ENCODE assay signal across 8 cellular contexts in the genomic region with DNA sequence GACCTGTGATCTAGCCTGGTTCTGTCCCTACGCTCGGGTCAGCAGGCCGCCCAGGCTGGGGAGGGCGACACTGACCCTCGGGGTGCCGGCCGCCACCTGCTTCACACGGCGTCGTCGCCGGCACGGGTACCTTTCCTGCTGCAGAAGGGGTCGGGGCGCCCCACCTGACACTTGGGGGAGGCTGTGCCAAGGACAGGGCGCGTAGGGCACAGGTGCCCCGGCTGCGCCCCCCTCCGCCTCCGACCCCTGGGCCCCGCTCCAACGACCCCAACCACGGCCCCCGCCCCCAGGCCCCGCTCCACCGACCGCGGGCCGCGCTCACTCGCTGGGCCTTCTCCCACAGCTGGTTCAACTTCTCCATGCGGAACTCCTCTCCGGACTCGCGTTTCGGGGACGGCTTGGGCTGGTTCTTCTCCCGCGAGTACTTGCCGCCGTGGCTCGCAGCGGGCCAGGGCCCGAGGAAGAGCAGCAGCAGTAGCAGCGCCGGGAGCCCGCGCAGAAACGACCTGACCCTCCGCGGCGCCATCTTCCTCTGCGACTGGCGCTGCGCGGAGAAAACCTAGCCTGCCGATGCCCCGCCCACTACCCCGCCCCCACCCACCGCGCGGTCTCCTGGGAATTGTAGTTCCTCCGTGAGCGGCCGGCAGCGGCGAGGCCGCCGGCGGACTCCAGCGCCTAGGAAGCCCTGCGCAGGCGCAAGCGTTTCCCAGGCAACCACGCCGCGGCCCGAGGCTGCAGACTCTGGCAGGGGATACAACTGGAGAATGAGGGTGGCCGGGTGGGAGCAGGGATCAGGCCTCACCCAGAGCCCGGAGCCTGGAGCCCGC. TPM values are rescaled to one million over a fixed set of nuclear protein-coding genes. Genes with fewer than 3 reads are reported as not detected.
DNase-seq lines count a peak whose midpoint lies in the region; ATAC-seq and TF ChIP-seq lines count a peak whose summit lies in the region.

A gene with protein sequence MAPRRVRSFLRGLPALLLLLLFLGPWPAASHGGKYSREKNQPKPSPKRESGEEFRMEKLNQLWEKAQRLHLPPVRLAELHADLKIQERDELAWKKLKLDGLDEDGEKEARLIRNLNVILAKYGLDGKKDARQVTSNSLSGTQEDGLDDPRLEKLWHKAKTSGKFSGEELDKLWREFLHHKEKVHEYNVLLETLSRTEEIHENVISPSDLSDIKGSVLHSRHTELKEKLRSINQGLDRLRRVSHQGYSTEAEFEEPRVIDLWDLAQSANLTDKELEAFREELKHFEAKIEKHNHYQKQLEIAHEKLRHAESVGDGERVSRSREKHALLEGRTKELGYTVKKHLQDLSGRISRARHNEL (minus strand): TSS at position 536 of the 827 bp plus-strand sequence. CDS start 10 bp downstream, at position 526.

- H3K27me3 Mint-ChIP-seq in progenitor cell of endocrine pancreas: peaks cover 19% of the 10 kb centered on the region

- H3K4me3 ChIP-seq in GM12865 (ENCODE audit: low read depth, low read length) (peak within 1 kb of the TSS; percentile 67), left ventricle myocardium inferior (peak within 1 kb of the TSS; percentile 97)

- H3K9me3 Mint-ChIP-seq in progenitor cell of endocrine pancreas (ENCODE audit: low read depth): peaks cover 5% of the 10 kb centered on the region

- H3K36me3 ChIP-seq in left ventricle myocardium inferior: peaks cover 14% of the 10 kb centered on the region

- peaks cover 54% of the 10 kb centered on the region for H3K4me1 ChIP-seq in left ventricle myocardium inferior

- H3K4me1 Mint-ChIP-seq in progenitor cell of endocrine pancreas (ENCODE audit: low read depth): peaks cover 15% of the 10 kb centered on the region

- peak within 1 kb of the TSS; percentile 84 for H3K27ac ChIP-seq in left ventricle myocardium inferior (replicated peaks)

- TF ChIP-seq CTCF in GM12865 (IDR thresholded peaks at IDR 0.05; ENCODE audit: insufficient read depth, low read depth, low read length, missing control alignments) (no peak), left ventricle myocardium inferior (IDR thresholded peaks at IDR 0.05; ENCODE audit: borderline replicate concordance) (no peak), progenitor cell of endocrine pancreas (IDR thresholded peaks at IDR 0.05; ENCODE audit: unreplicated experiment) (no peak)

- no peaks in the 10 kb centered on the region for H3K27me3 ChIP-seq in left ventricle myocardium inferior (ENCODE audit: low read depth)

- peak within 1 kb of the TSS; percentile 100 for H3K4me3 Mint-ChIP-seq in progenitor cell of endocrine pancreas (ENCODE audit: low read depth)

- peak within 1 kb of the TSS; percentile 99 for H3K27ac Mint-ChIP-seq in progenitor cell of endocrine pancreas

- DNase-seq in GM12865 (ENCODE audit: low read depth) (peak; percentile 93), NCI-H146 (lab: John Stamatoyannopoulos, UW) (peak; percentile 90), amniotic epithelial cell (ENCODE audit: low read depth) (peak; percentile 76), left ventricle myocardium inferior (peak; percentile 91), progenitor cell of endocrine pancreas (ENCODE audit: low spot score, unreplicated experiment) (peak; percentile 95), ureter (ENCODE audit: low spot score) (peak; percentile 91)

- no peaks in the 10 kb centered on the region for H3K9me3 ChIP-seq in left ventricle myocardium inferior (replicated peaks)

- H3K36me3 Mint-ChIP-seq in progenitor cell of endocrine pancreas (ENCODE audit: insufficient read depth): peaks cover 5% of the 10 kb centered on the region

- intact Hi-C loops in T-helper 1 cell treated with Interleukin-12 subunit alpha and Interleukin-12 subunit beta and Interleukin-4 antibody, amounts not matched to agents 30 ng/mL and 1 ng/mL, for 36 hours (cut with micrococcal nuclease): loop anchor here (1.0 to 10.0 kb wide), 6 partner anchors 423 to 1810 kb away; a partner anchor contains a TSS
- intact Hi-C loops in left ventricle myocardium inferior (cut with micrococcal nuclease): no loop called here

- peak; percentile 90 for ATAC-seq in HG02759 (IDR thresholded peaks at IDR 0.05; ENCODE audit: unreplicated experiment)

RNA-seq across cellular contexts. Expression of the gene that starts here (rescaled TPM):
- total RNA-seq in T-helper 1 cell treated with Interleukin-12 subunit alpha and Interleukin-12 subunit beta and Interleukin-4 antibody, amounts not matched to agents 30 ng/mL and 1 ng/mL, for 36 hours: 74.1 and 77.1 TPM in 2 replicates
- total RNA-seq in left ventricle myocardium inferior (297 TPM), progenitor cell of endocrine pancreas (125 and 134 TPM in 2 replicates), ureter (145 TPM)

Comparison
In these comparisons a context has a peak if more than half of its experiments do, and no peak if none do; other contexts are left out.
1. Peak in every context shown above with its lines: DNase-seq, ATAC-seq, H3K4me3 ChIP-seq and H3K27ac ChIP-seq.